31 cellular contexts compared by ENCODE assay signal in the genomic region with DNA sequence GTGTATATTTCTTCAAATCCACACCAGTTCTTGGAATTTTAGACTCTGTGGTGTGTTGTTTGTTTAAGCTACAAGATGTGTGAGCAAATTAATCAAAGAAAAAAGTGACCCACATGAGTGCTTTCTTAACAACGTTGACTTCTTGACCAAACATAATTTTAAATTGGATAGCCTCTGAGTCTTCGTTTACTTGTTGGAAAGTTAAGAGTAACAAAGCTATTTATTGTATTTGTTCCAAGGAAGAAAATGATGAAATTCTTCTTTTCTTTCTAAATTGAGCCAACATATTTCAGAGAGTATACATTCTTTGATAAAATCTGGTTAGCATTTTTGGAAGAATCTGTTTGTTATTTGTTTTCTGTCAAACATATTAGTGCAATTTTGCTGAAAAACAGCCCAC.
"Had no signal": no experiment of that assay in that cellular context is flagged by ENCODE, and none has a peak within 500 bp of the region (broad histone marks: within the 10 kb centered on the region; RNA-seq: fewer than 3 reads in every experiment).

No MANE protein-coding gene starts in this region.

- H3K4me1 ChIP-seq: colonic mucosa, pancreas, prostate gland, uterus had no signal

- H3K9me3 ChIP-seq: ascending aorta, colonic mucosa, esophagus squamous epithelium, lower lobe of right lung, pancreas, prostate gland, thoracic aorta, uterus had no signal

- H3K27me3 ChIP-seq: ascending aorta, cardiac muscle cell, colonic mucosa, dorsolateral prefrontal cortex, esophagus squamous epithelium, foreskin keratinocyte, pancreas, uterus had no signal

- H3K36me3 ChIP-seq: ascending aorta, cardiac muscle cell, colonic mucosa, esophagus squamous epithelium, lower lobe of right lung, pancreas, prostate gland, thoracic aorta, uterus had no signal

- H3K4me3 ChIP-seq: ascending aorta, cardiac muscle cell, colonic mucosa, dorsolateral prefrontal cortex, esophagus squamous epithelium, lower lobe of right lung, pancreas, prostate gland, skin epidermis, thoracic aorta, uterus had no signal

- H3K27ac ChIP-seq: ascending aorta, cardiac muscle cell, colonic mucosa, dorsolateral prefrontal cortex, foreskin keratinocyte, lower lobe of right lung, pancreas, prostate gland, thoracic aorta, uterus had no signal

- DNase-seq: activated CD4-positive, alpha-beta memory T cell treated with anti-CD3 and anti-CD28 coated beads, Interleukin-2, amount 10 ng/mL, durations not matched to agents 7 days and 5 days; activated CD4-positive, alpha-beta T cell treated with anti-CD3 and anti-CD28 coated beads for 1 hour; activated CD4-positive, alpha-beta T cell treated with anti-CD3 and anti-CD28 coated beads, Interleukin-2, amount 10 ng/mL, durations not matched to agents 7 days and 5 days; activated naive CD4-positive, alpha-beta T cell; activated T-cell treated with anti-CD3 and anti-CD28 coated beads, Interleukin-2, amount 50 U/mL, for 72 hours; cerebellar nuclear complex; colonic mucosa; dorsolateral prefrontal cortex; effector memory CD8-positive, alpha-beta T cell; esophagus squamous epithelium; foreskin keratinocyte; kidney glomerular epithelial cell; lower lobe of right lung; mesenchymal stem cell; naive thymus-derived CD8-positive, alpha-beta T cell; nucleus accumbens; pancreas; retina; stimulated activated CD4-positive, alpha-beta T cell treated with anti-CD3 and anti-CD28 coated beads, Interleukin-4, amount 100 ng/mL, for 24 hours; T-helper 2 cell; uterus had no signal

- ATAC-seq: activated naive CD4-positive, alpha-beta T cell treated with anti-CD3 and anti-CD28 coated beads, Interleukin-2, amount 50 U/mL, for 72 hours; activated T-cell treated with anti-CD3 and anti-CD28 coated beads, Interleukin-2, amount 50 U/mL, for 72 hours; effector memory CD8-positive, alpha-beta T cell; foreskin keratinocyte; left lobe of liver; naive thymus-derived CD8-positive, alpha-beta T cell; pancreas; sciatic nerve; stimulated activated effector memory CD8-positive, alpha-beta T cell treated with anti-CD3 and anti-CD28 coated beads, Interleukin-12 subunit alpha, Interleukin-12 subunit beta, amount 100 ng/mL, for 72 hours; WTC11 had no signal
